2 cellular contexts compared by ENCODE assay signal in the genomic region with DNA sequence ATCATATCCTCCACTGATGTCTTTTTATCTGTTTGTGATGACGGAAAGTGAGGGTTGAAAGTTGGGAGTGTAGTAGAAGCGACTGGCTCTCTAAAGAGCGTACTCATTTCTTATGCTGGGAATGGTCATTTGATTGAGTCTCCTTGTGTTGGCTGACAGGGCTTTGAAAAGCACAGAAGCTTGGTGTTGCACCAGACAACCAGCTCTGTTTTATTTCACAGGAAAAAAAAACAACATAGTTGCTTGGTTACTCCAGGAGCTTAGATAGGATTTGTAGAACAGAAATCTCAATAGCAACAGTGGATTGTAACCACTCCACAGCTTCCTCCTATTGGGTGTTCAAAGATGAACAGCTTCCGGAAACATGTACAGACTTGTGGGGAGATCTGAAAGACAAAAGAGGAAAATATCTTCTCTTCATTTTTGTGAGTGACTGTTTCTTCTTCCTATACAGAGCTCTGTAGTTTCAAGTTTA.
TF ChIP-seq lines count a peak whose summit lies in the region.

No MANE protein-coding gene starts in this region.

TF ChIP-seq in K562, 482 proteins besides CTCF, POLR2A, EP300 and RAD21:
- TF ChIP-seq ZNF324 (CRISPR knock-in tag; IDR thresholded peaks at IDR 0.05) (no peak), SIN3A (IDR thresholded peaks at IDR 0.05; ENCODE audit: borderline replicate concordance in 2 of 2, control insufficient read depth in 1 of 2, low read depth in 2 of 2, low read length in 2 of 2) (peak in 1 of 2 experiments; percentile 44; a peak in 1 of 4 replicates), KAT7 (CRISPR knock-in tag; IDR thresholded peaks at IDR 0.05; ENCODE audit: borderline replicate concordance) (0 out of 2 replicates have a peak, but pooled peaks have one; percentile 34), RBFOX2 (IDR thresholded peaks at IDR 0.05; ENCODE audit: low read depth, low read length) (peak; percentile 48; the same call in 1 of the 2 replicates), FOXJ2 (tag; IDR thresholded peaks at IDR 0.05) (peak; percentile 94), HNRNPH1 (optimal IDR thresholded peaks at IDR 0.05; ENCODE audit: low read depth, low read length) (no peak)
- TF ChIP-seq, protein P1, sequence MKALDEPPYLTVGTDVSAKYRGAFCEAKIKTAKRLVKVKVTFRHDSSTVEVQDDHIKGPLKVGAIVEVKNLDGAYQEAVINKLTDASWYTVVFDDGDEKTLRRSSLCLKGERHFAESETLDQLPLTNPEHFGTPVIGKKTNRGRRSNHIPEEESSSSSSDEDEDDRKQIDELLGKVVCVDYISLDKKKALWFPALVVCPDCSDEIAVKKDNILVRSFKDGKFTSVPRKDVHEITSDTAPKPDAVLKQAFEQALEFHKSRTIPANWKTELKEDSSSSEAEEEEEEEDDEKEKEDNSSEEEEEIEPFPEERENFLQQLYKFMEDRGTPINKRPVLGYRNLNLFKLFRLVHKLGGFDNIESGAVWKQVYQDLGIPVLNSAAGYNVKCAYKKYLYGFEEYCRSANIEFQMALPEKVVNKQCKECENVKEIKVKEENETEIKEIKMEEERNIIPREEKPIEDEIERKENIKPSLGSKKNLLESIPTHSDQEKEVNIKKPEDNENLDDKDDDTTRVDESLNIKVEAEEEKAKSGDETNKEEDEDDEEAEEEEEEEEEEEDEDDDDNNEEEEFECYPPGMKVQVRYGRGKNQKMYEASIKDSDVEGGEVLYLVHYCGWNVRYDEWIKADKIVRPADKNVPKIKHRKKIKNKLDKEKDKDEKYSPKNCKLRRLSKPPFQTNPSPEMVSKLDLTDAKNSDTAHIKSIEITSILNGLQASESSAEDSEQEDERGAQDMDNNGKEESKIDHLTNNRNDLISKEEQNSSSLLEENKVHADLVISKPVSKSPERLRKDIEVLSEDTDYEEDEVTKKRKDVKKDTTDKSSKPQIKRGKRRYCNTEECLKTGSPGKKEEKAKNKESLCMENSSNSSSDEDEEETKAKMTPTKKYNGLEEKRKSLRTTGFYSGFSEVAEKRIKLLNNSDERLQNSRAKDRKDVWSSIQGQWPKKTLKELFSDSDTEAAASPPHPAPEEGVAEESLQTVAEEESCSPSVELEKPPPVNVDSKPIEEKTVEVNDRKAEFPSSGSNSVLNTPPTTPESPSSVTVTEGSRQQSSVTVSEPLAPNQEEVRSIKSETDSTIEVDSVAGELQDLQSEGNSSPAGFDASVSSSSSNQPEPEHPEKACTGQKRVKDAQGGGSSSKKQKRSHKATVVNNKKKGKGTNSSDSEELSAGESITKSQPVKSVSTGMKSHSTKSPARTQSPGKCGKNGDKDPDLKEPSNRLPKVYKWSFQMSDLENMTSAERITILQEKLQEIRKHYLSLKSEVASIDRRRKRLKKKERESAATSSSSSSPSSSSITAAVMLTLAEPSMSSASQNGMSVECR (CRISPR knock-in tag; IDR thresholded peaks at IDR 0.05) = 0 out of 2 replicates have a peak, but pooled peaks have one; percentile 31

TF ChIP-seq in HEK293T, 16 proteins besides CTCF, POLR2A, EP300 and RAD21:
- TF ChIP-seq, protein P2, sequence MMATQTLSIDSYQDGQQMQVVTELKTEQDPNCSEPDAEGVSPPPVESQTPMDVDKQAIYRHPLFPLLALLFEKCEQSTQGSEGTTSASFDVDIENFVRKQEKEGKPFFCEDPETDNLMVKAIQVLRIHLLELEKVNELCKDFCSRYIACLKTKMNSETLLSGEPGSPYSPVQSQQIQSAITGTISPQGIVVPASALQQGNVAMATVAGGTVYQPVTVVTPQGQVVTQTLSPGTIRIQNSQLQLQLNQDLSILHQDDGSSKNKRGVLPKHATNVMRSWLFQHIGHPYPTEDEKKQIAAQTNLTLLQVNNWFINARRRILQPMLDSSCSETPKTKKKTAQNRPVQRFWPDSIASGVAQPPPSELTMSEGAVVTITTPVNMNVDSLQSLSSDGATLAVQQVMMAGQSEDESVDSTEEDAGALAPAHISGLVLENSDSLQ (IDR thresholded peaks at IDR 0.05) = no peak
- TF ChIP-seq NFRKB (IDR thresholded peaks at IDR 0.05) (no peak), TARDBP (IDR thresholded peaks at IDR 0.05) (no peak), FOXM1 (IDR thresholded peaks at IDR 0.05; ENCODE audit: borderline replicate concordance) (no peak), CTBP1 (IDR thresholded peaks at IDR 0.05; ENCODE audit: borderline replicate concordance) (no peak), FOXA1 (IDR thresholded peaks at IDR 0.05) (no peak)
